Comparison of ENCODE assay signal across 19 cellular contexts in the genomic region with DNA sequence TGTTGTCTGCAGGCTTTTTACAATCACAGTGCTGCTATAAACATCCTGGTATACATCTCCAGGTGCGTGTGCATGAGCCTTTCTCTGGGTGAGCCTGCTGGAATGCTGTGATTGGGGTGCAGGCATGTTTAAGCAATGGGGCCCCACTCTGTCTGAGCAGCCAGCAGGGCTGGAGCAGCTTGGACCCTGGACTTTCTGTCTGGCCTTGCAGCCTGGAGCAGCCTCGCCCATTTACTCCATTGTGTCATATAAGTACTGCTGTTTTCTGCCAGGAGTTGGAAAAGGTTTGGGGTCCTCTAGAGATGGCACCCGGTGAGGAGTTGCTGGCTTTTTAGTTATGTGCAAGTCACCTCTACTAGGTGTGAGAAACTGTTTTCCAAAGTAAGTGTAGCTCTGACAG.
DNase-seq lines count a peak whose midpoint lies in the region; ATAC-seq, FAIRE-seq and TF ChIP-seq lines count a peak whose summit lies in the region.
"Had no signal": no experiment of that assay in that cellular context is flagged by ENCODE, and none has a peak within 500 bp of the region (broad histone marks: within the 10 kb centered on the region; RNA-seq: fewer than 3 reads in every experiment).

No MANE protein-coding gene starts in this region.

- DNase-seq in activated T-cell treated with anti-CD3 and anti-CD28 coated beads, Interleukin-2, amount 50 U/mL, for 24 hours = peak; percentile 16
- no peak for DNase-seq in activated T-cell treated with anti-CD3 and anti-CD28 coated beads, Interleukin-2, amount 50 U/mL, for 1 hour
- DNase-seq in hepatocyte (ENCODE audit: low spot score) = peak; percentile 33
- DNase-seq in osteoblast (ENCODE audit: insufficient read length, low spot score, missing footprints) = peak; percentile 17
- DNase-seq in ureter (ENCODE audit: low spot score) = peak; percentile 29
- no peak for DNase-seq in GM19239 (ENCODE audit: insufficient read length, low spot score)
- no peak for DNase-seq in hypothalamus (lab: John Stamatoyannopoulos, UW)
- DNase-seq: CD4-positive, alpha-beta memory T cell; DMS153; DMS79; GDM1 had no signal

- WGBS in hepatocyte (ENCODE audit: low lambda C conversion rate, missing lambda C conversion rate) = 74% methylated on average over 3 of the region's 3 CpGs

- H3K79me2 ChIP-seq in hepatocyte = no peaks in the 10 kb centered on the region
- no peaks in the 10 kb centered on the region for H3K79me2 ChIP-seq in osteoblast (ENCODE audit: insufficient read depth, low read length)

- H4K20me1 ChIP-seq in hepatocyte (ENCODE audit: insufficient read depth, poor library complexity, severe bottlenecking) (no peaks in the 10 kb centered on the region), osteoblast (ENCODE audit: insufficient read depth, low read length) (no peaks in the 10 kb centered on the region)
- H4K20me1 ChIP-seq: BLaER1 had no signal

- no peaks in the 10 kb centered on the region for H3K9me3 ChIP-seq in hepatocyte (ENCODE audit: low read depth)
- no peaks in the 10 kb centered on the region for H3K9me3 ChIP-seq in osteoblast (ENCODE audit: low read depth, low read length)

- H3K4me3 ChIP-seq in hepatocyte = no peak overlapping the region
- no peak overlapping the region for H3K4me3 ChIP-seq in osteoblast (ENCODE audit: insufficient read depth, low read length)
- H3K4me3 ChIP-seq: A549, BLaER1, HAP-1 had no signal

- H3K4me2 ChIP-seq in hepatocyte = peak overlapping the region; percentile 31
- H3K4me2 ChIP-seq in osteoblast (ENCODE audit: insufficient read depth, low read length) = no peak overlapping the region
- H3K4me2 ChIP-seq: A549, BLaER1 had no signal

- H3K4me3 Mint-ChIP-seq in activated T-cell treated with anti-CD3 and anti-CD28 coated beads, Interleukin-2, amount 50 U/mL, for 24 hours = no peak overlapping the region
- H3K4me3 Mint-ChIP-seq: CD14-positive monocyte; CD4-positive, alpha-beta memory T cell had no signal

- H3K27me3 Mint-ChIP-seq in activated T-cell treated with anti-CD3 and anti-CD28 coated beads, Interleukin-2, amount 50 U/mL, for 24 hours = no peaks in the 10 kb centered on the region

- peaks cover 10% of the 10 kb centered on the region for H3K9me3 Mint-ChIP-seq in activated T-cell treated with anti-CD3 and anti-CD28 coated beads, Interleukin-2, amount 50 U/mL, for 24 hours

- no peaks in the 10 kb centered on the region for H3K4me1 Mint-ChIP-seq in activated T-cell treated with anti-CD3 and anti-CD28 coated beads, Interleukin-2, amount 50 U/mL, for 24 hours (ENCODE audit: low read depth)
- H3K4me1 Mint-ChIP-seq: CD14-positive monocyte had no signal

- H3K27ac Mint-ChIP-seq in activated T-cell treated with anti-CD3 and anti-CD28 coated beads, Interleukin-2, amount 50 U/mL, for 24 hours = no peak overlapping the region
- H3K27ac Mint-ChIP-seq: CD14-positive monocyte; CD4-positive, alpha-beta memory T cell had no signal

- H3K27ac ChIP-seq in hepatocyte = peak overlapping the region; percentile 22
- H3K27ac ChIP-seq in osteoblast (ENCODE audit: low read depth, low read length) = no peak overlapping the region
- H3K27ac ChIP-seq: 22Rv1, A549, BLaER1 had no signal

- H3K27me3 ChIP-seq in hepatocyte (no peaks in the 10 kb centered on the region), osteoblast (ENCODE audit: insufficient read depth, low read length) (no peaks in the 10 kb centered on the region)
- H3K27me3 ChIP-seq: BLaER1 had no signal

- no peak for ATAC-seq in GM21447 (IDR thresholded peaks at IDR 0.05; ENCODE audit: unreplicated experiment)
- ATAC-seq: A549 had no signal

- H3K4me1 ChIP-seq in hepatocyte (ENCODE audit: insufficient read depth) (no peaks in the 10 kb centered on the region), osteoblast (ENCODE audit: insufficient read depth, low read length) (no peaks in the 10 kb centered on the region)
- H3K4me1 ChIP-seq: A549 had no signal

- TF ChIP-seq CTCF in hepatocyte (IDR thresholded peaks at IDR 0.05; ENCODE audit: poor library complexity) (no peak), osteoblast (IDR thresholded peaks at IDR 0.05; ENCODE audit: extremely low read depth, low read depth, low read length) (no peak)

- no peaks in the 10 kb centered on the region for H3K36me3 ChIP-seq in hepatocyte (replicated peaks; ENCODE audit: insufficient read depth, low read depth)
- no peaks in the 10 kb centered on the region for H3K36me3 ChIP-seq in osteoblast (ENCODE audit: insufficient read depth, low read length)
- H3K36me3 ChIP-seq: BLaER1, HAP-1 had no signal

- H2AFZ ChIP-seq in hepatocyte (no peak overlapping the region), osteoblast (ENCODE audit: low read length) (no peak overlapping the region)

- H3K9me2 ChIP-seq in hepatocyte (replicated peaks; ENCODE audit: insufficient read depth) = no peaks in the 10 kb centered on the region

- FAIRE-seq in GM19239 (lab: Jason Lieb, UNC) = no peak
- FAIRE-seq: A549, GM12892, H1 had no signal

- H3K36me3 Mint-ChIP-seq in activated T-cell treated with anti-CD3 and anti-CD28 coated beads, Interleukin-2, amount 50 U/mL, for 24 hours (ENCODE audit: low read depth) = no peaks in the 10 kb centered on the region
- H3K36me3 Mint-ChIP-seq: CD14-positive monocyte had no signal

Comparison
In these comparisons a context has a peak if more than half of its experiments do, and no peak if none do; other contexts are left out.
1. DNase-seq: peak in activated T-cell treated with anti-CD3 and anti-CD28 coated beads, Interleukin-2, amount 50 U/mL, for 24 hours (single experiment), hepatocyte (single experiment), osteoblast (single experiment) and ureter (single experiment); none in activated T-cell treated with anti-CD3 and anti-CD28 coated beads, Interleukin-2, amount 50 U/mL, for 1 hour (single experiment), GM19239 (single experiment) and hypothalamus (0 of 51).